8 cellular contexts compared by ENCODE assay signal in the genomic region with DNA sequence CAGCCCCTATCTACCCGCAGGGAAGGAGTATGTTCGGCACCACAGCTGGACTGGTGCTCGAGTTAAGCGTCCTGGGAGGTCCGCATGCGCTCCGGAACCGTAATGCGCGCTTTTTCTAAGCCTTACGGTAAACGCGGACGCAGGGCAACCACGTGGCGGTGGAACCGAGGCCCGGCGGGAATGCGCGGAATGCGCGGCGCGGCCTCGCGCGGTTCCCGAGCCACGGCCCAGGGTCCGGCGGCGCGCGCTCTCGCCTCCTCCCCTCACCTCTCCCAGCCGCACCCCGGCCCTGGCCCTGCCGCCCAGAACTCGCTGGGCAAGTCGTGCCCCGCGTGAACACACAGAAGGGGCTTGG. TPM values are rescaled to one million over a fixed set of nuclear protein-coding genes. Genes with fewer than 3 reads are reported as not detected.
DNase-seq lines count a peak whose midpoint lies in the region; ATAC-seq and TF ChIP-seq lines count a peak whose summit lies in the region.

No MANE protein-coding gene starts in this region.

- H3K27me3 ChIP-seq in GM23338 (ENCODE audit: insufficient read depth) = peaks cover 42% of the 10 kb centered on the region
- H3K27me3 ChIP-seq in CD8-positive, alpha-beta T cell (ENCODE audit: insufficient read depth, low read length) = peaks cover 14% of the 10 kb centered on the region

- H3K27ac ChIP-seq in GM23338 (ENCODE audit: low read depth) = no peak overlapping the region
- no peak overlapping the region for H3K27ac ChIP-seq in CD8-positive, alpha-beta T cell (ENCODE audit: low read depth, low read length)

- H3K4me2 ChIP-seq in GM23338 = peak overlapping the region; percentile 86

- H3K27ac Mint-ChIP-seq in GM23338 (no peak overlapping the region), osteocyte (ENCODE audit: unreplicated experiment) (peak overlapping the region; percentile 44)
- H3K27ac Mint-ChIP-seq in activated CD4-positive, alpha-beta T cell treated with anti-CD3 and anti-CD28 coated beads, Interleukin-2, amount 10 ng/mL, durations not matched to agents 7 days and 5 days = no peak overlapping the region
- H3K27ac Mint-ChIP-seq in CD8-positive, alpha-beta T cell = no peak overlapping the region

- peaks cover 10% of the 10 kb centered on the region; the same call in 2 of the 3 replicates for H3K4me1 Mint-ChIP-seq in GM23338
- peaks cover 27% of the 10 kb centered on the region for H3K4me1 Mint-ChIP-seq in osteocyte (ENCODE audit: unreplicated experiment)
- peaks cover 23% of the 10 kb centered on the region for H3K4me1 Mint-ChIP-seq in activated CD4-positive, alpha-beta T cell treated with anti-CD3 and anti-CD28 coated beads, Interleukin-2, amount 10 ng/mL, durations not matched to agents 7 days and 5 days
- peaks cover 32% of the 10 kb centered on the region for H3K4me1 Mint-ChIP-seq in CD8-positive, alpha-beta T cell (ENCODE audit: low read depth)

- no peaks in the 10 kb centered on the region for H4K20me1 ChIP-seq in GM23338 (replicated peaks; ENCODE audit: insufficient read depth)

- H3K4me3 Mint-ChIP-seq in GM23338 (peak overlapping the region; percentile 73), osteocyte (ENCODE audit: unreplicated experiment) (peak overlapping the region; percentile 63)
- H3K4me3 Mint-ChIP-seq in activated CD4-positive, alpha-beta T cell treated with anti-CD3 and anti-CD28 coated beads, Interleukin-2, amount 10 ng/mL, durations not matched to agents 7 days and 5 days = no peak overlapping the region
- H3K4me3 Mint-ChIP-seq in CD8-positive, alpha-beta T cell = no peak overlapping the region

- H3K4me3 ChIP-seq in GM23338 (peak overlapping the region; percentile 91), WI38 (ENCODE audit: low read depth, low read length) (peak overlapping the region; percentile 43)
- no peak overlapping the region for H3K4me3 ChIP-seq in CD8-positive, alpha-beta T cell (ENCODE audit: low read depth, low read length)

- H3K27me3 Mint-ChIP-seq in GM23338 (ENCODE audit: insufficient read depth, low read depth, poor library complexity) (peaks cover 51% of the 10 kb centered on the region), osteocyte (ENCODE audit: unreplicated experiment) (no peaks in the 10 kb centered on the region)
- H3K27me3 Mint-ChIP-seq in activated CD4-positive, alpha-beta T cell treated with anti-CD3 and anti-CD28 coated beads, Interleukin-2, amount 10 ng/mL, durations not matched to agents 7 days and 5 days = peaks cover 76% of the 10 kb centered on the region
- peaks cover 43% of the 10 kb centered on the region for H3K27me3 Mint-ChIP-seq in CD8-positive, alpha-beta T cell (ENCODE audit: low read depth)

- no peak for TF ChIP-seq CTCF in GM23338 (conservative IDR thresholded peaks at IDR 0.05; ENCODE audit: low read depth in 2 of 2)
- TF ChIP-seq CTCF in WI38 (IDR thresholded peaks at IDR 0.05; ENCODE audit: low read depth, low read length) = no peak
- no peak for TF ChIP-seq CTCF in osteocyte (IDR thresholded peaks at IDR 0.05)
- no peak for TF ChIP-seq CTCF in CD8-positive, alpha-beta T cell (IDR thresholded peaks at IDR 0.05)

- peak overlapping the region; percentile 93 for H2AFZ ChIP-seq in GM23338

- CTCF ChIA-PET in activated CD4-positive, alpha-beta T cell treated with anti-CD3 and anti-CD28 coated beads, Interleukin-2, amount 10 ng/mL, durations not matched to agents 7 days and 5 days (lab: Charles Lee) = interaction anchor here (0.6 kb wide), 1 partner anchor 300 kb away, joined by 3 read pairs; no protein-coding TSS in a partner anchor
- CTCF ChIA-PET in CD8-positive, alpha-beta T cell (lab: Charles Lee) = interaction anchor here (0.7 kb wide), 1 partner anchor 376 kb away, joined by 4 read pairs; no protein-coding TSS in a partner anchor

- H3K4me1 ChIP-seq in GM23338 (ENCODE audit: insufficient read depth) = peaks cover 18% of the 10 kb centered on the region
- H3K4me1 ChIP-seq in CD8-positive, alpha-beta T cell (ENCODE audit: insufficient read depth, low read length) = peaks cover 34% of the 10 kb centered on the region

- intact Hi-C loops in Right ventricle myocardium superior (cut with DNase I) = loop anchor here (5.0 to 10.0 kb wide), 2 partner anchors 154 to 192 kb away; a partner anchor contains a TSS
- intact Hi-C loops in CD8-positive, alpha-beta T cell (cut with DNase I, micrococcal nuclease) = no loop called here

- H3K79me2 ChIP-seq in GM23338 (replicated peaks; ENCODE audit: insufficient read depth) = peaks cover 4% of the 10 kb centered on the region

- H3K9me3 ChIP-seq in CD8-positive, alpha-beta T cell (ENCODE audit: low read length) = no peaks in the 10 kb centered on the region

- peak; percentile 16 for ATAC-seq in GM23338
- peak; percentile 70 for ATAC-seq in Right ventricle myocardium superior (ENCODE audit: poor library complexity)
- ATAC-seq in CD8-positive, alpha-beta T cell = no peak

- POLR2A ChIA-PET in activated CD4-positive, alpha-beta T cell treated with anti-CD3 and anti-CD28 coated beads, Interleukin-2, amount 10 ng/mL, durations not matched to agents 7 days and 5 days (lab: Charles Lee) = no interaction called here
- POLR2A ChIA-PET in CD8-positive, alpha-beta T cell (lab: Charles Lee) = no interaction called here

- H3K9me3 Mint-ChIP-seq in GM23338 (peaks cover 2% of the 10 kb centered on the region; the same call in 2 of the 3 replicates), osteocyte (ENCODE audit: unreplicated experiment) (no peaks in the 10 kb centered on the region)
- no peaks in the 10 kb centered on the region for H3K9me3 Mint-ChIP-seq in activated CD4-positive, alpha-beta T cell treated with anti-CD3 and anti-CD28 coated beads, Interleukin-2, amount 10 ng/mL, durations not matched to agents 7 days and 5 days
- no peaks in the 10 kb centered on the region for H3K9me3 Mint-ChIP-seq in CD8-positive, alpha-beta T cell

- H3K36me3 Mint-ChIP-seq in GM23338 (ENCODE audit: low read depth) (peaks cover 3% of the 10 kb centered on the region; the same call in 1 of the 3 replicates), osteocyte (ENCODE audit: unreplicated experiment) (no peaks in the 10 kb centered on the region)
- no peaks in the 10 kb centered on the region for H3K36me3 Mint-ChIP-seq in activated CD4-positive, alpha-beta T cell treated with anti-CD3 and anti-CD28 coated beads, Interleukin-2, amount 10 ng/mL, durations not matched to agents 7 days and 5 days (ENCODE audit: low read depth)
- H3K36me3 Mint-ChIP-seq in CD8-positive, alpha-beta T cell = no peaks in the 10 kb centered on the region

- DNase-seq in GM23338 (ENCODE audit: low spot score) (peak; percentile 93), Right ventricle myocardium superior (peak; percentile 85), osteocyte (ENCODE audit: extremely low spot score, unreplicated experiment) (no peak), DMS79 treated with DMSO at 0.1 percent for 48 hours (lab: John Stamatoyannopoulos, UW) (no peak)
- DNase-seq in stimulated activated CD4-positive, alpha-beta T cell treated with anti-CD3 and anti-CD28 coated beads, Interleukin-4, amount 100 ng/mL, for 1 hour = no peak
- DNase-seq in activated CD4-positive, alpha-beta T cell treated with anti-CD3 and anti-CD28 coated beads, Interleukin-2, amount 10 ng/mL, durations not matched to agents 7 days and 5 days = no peak
- no peak for DNase-seq in CD8-positive, alpha-beta T cell

- H3F3A ChIP-seq in GM23338 (replicated peaks; ENCODE audit: low read depth) = peaks cover 11% of the 10 kb centered on the region; the same call in 1 of the 2 replicates

- H3K9me2 ChIP-seq in GM23338 (ENCODE audit: insufficient read depth) = no peaks in the 10 kb centered on the region

- H3K36me3 ChIP-seq in GM23338 (ENCODE audit: insufficient read depth) = no peaks in the 10 kb centered on the region
- no peaks in the 10 kb centered on the region for H3K36me3 ChIP-seq in CD8-positive, alpha-beta T cell (ENCODE audit: insufficient read depth, low read length)

TF ChIP-seq in GM23338, 12 proteins besides CTCF, POLR2A, EP300 and RAD21:
- peak; percentile 28; the same call in 1 of the 2 replicates for TF ChIP-seq POLR2AphosphoS5 (IDR thresholded peaks at IDR 0.05; ENCODE audit: low read depth)
- TF ChIP-seq NANOG (IDR thresholded peaks at IDR 0.05; ENCODE audit: borderline replicate concordance) = no peak
- peak; percentile 58; the same call in 1 of the 2 replicates for TF ChIP-seq CREB1 (CRISPR knock-in tag; IDR thresholded peaks at IDR 0.05; ENCODE audit: low read depth)

RNA-seq across cellular contexts. Expression of a gene that starts 4.5 kb away (rescaled TPM):
- total RNA-seq in GM23338 (2014; rRNA removed; shearing (Covaris generic)) = 99.1 and 109 TPM in 2 replicates
- polyA plus RNA-seq in GM23338 (2016; fragmentation: Nextera tagmentation; extraction: Ambion mirVana) = 159 and 183 TPM in 2 replicates
- total RNA-seq in Right ventricle myocardium superior = 136 TPM
- total RNA-seq in osteocyte = 180 and 183 TPM in 2 replicates
- under 1 TPM; 0.21 to 0.42 TPM for total RNA-seq in activated CD4-positive, alpha-beta T cell treated with anti-CD3 and anti-CD28 coated beads, Interleukin-2, amount 10 ng/mL, durations not matched to agents 7 days and 5 days
- 1 to 10 TPM; 6.6 to 7.1 TPM for total RNA-seq in CD8-positive, alpha-beta T cell

RNA-seq across cellular contexts. Expression of a gene that starts 38.7 kb away (rescaled TPM):
- 12.9 and 20.1 TPM in 2 replicates for total RNA-seq in GM23338 (2014; rRNA removed; shearing (Covaris generic))
- polyA plus RNA-seq in GM23338 (2016; fragmentation: Nextera tagmentation; extraction: Ambion mirVana) = 23.2 and 23.3 TPM in 2 replicates
- total RNA-seq in Right ventricle myocardium superior (7.3 TPM), osteocyte (18.9 and 21.4 TPM in 2 replicates)
- total RNA-seq in activated CD4-positive, alpha-beta T cell treated with anti-CD3 and anti-CD28 coated beads, Interleukin-2, amount 10 ng/mL, durations not matched to agents 7 days and 5 days = 10 to 100 TPM; 30.7 to 34.0 TPM
- 10 to 100 TPM; 28.3 to 29.1 TPM for total RNA-seq in CD8-positive, alpha-beta T cell

Comparison
In these comparisons a context has a peak if more than half of its experiments do, and no peak if none do; other contexts are left out.
1. DNase-seq: peak in GM23338 (single experiment) and Right ventricle myocardium superior (single experiment); none in osteocyte (single experiment), DMS79 treated with DMSO at 0.1 percent for 48 hours (single experiment), stimulated activated CD4-positive, alpha-beta T cell treated with anti-CD3 and anti-CD28 coated beads, Interleukin-4, amount 100 ng/mL, for 1 hour (single experiment), activated CD4-positive, alpha-beta T cell treated with anti-CD3 and anti-CD28 coated beads, Interleukin-2, amount 10 ng/mL, durations not matched to agents 7 days and 5 days (single experiment) and CD8-positive, alpha-beta T cell (0 of 7).
2. H3K4me3 Mint-ChIP-seq: peak in GM23338 (single experiment) and osteocyte (single experiment); none in activated CD4-positive, alpha-beta T cell treated with anti-CD3 and anti-CD28 coated beads, Interleukin-2, amount 10 ng/mL, durations not matched to agents 7 days and 5 days (single experiment) and CD8-positive, alpha-beta T cell (single experiment).
3. RNA of a gene that starts 4.5 kb away (total RNA-seq): 180 to 183 TPM in osteocyte, 136 TPM in Right ventricle myocardium superior (single experiment) and 99.1 to 109 TPM in GM23338; 6.6 to 7.1 TPM in CD8-positive, alpha-beta T cell and 0.21 to 0.42 TPM in activated CD4-positive, alpha-beta T cell treated with anti-CD3 and anti-CD28 coated beads, Interleukin-2, amount 10 ng/mL, durations not matched to agents 7 days and 5 days; every median in the first group is over 10 times any median in the second.